In genomic region chr4:125693233-125693632, GRCh38 we compare ENCODE assay signal across 31 cellular contexts.
"Had no signal": no experiment of that assay in that cellular context is flagged by ENCODE, and none has a peak within 500 bp of the region (broad histone marks: within the 10 kb centered on the region; RNA-seq: fewer than 3 reads in every experiment).

No MANE protein-coding gene starts in this region.

- H3K4me1 Mint-ChIP-seq: activated CD4-positive, alpha-beta memory T cell treated with anti-CD3 and anti-CD28 coated beads, Interleukin-2, amount 10 ng/mL, durations not matched to agents 7 days and 5 days; activated CD8-positive, alpha-beta memory T cell treated with anti-CD3 and anti-CD28 coated beads, Interleukin-2, amount 10 ng/mL, durations not matched to agents 7 days and 5 days; activated naive CD4-positive, alpha-beta T cell treated with anti-CD3 and anti-CD28 coated beads, Interleukin-2, amount 10 ng/mL, durations not matched to agents 7 days and 5 days; activated naive CD8-positive, alpha-beta T cell treated with anti-CD3 and anti-CD28 coated beads, Interleukin-2, amount 50 U/mL, for 24 hours had no signal

- H3K4me2 ChIP-seq: PC-9 had no signal

- DNase-seq: activated CD4-positive, alpha-beta memory T cell treated with anti-CD3 and anti-CD28 coated beads, Interleukin-2, amount 10 ng/mL, durations not matched to agents 7 days and 5 days; activated CD4-positive, alpha-beta T cell treated with anti-CD3 and anti-CD28 coated beads for 1 hour; activated CD4-positive, alpha-beta T cell treated with anti-CD3 and anti-CD28 coated beads for 48 hours; activated CD4-positive, CD25-positive, alpha-beta regulatory T cell; activated CD8-positive, alpha-beta memory T cell treated with anti-CD3 and anti-CD28 coated beads for 24 hours; activated CD8-positive, alpha-beta memory T cell treated with anti-CD3 and anti-CD28 coated beads, Interleukin-2, amount 10 ng/mL, durations not matched to agents 7 days and 5 days; activated CD8-positive, alpha-beta memory T cell treated with anti-CD3 and anti-CD28 coated beads, Interleukin-2, amount 50 U/mL, for 48 hours; activated effector memory CD4-positive, alpha-beta T cell treated with Interleukin-2 at 50 U/mL for 16 hours; activated naive CD4-positive, alpha-beta T cell treated with anti-CD3 and anti-CD28 coated beads, Interleukin-2, amount 10 ng/mL, durations not matched to agents 7 days and 5 days; activated naive CD8-positive, alpha-beta T cell treated with anti-CD3 and anti-CD28 coated beads, Interleukin-2, amount 50 U/mL, for 24 hours; activated T-cell treated with anti-CD3 and anti-CD28 coated beads, Interleukin-2, amount 50 U/mL, for 48 hours; anterior cingulate cortex; brain microvascular endothelial cell; central memory CD4-positive, alpha-beta T cell; Karpas-422; KBM-7; NCI-H1436 treated with DMSO at 0.1 percent for 48 hours; NCI-H187; NCI-H2029 treated with DMSO at 0.1 percent for 48 hours; NCI-H2107; NCI-H226; NCI-H510A; NCI-H526 treated with DMSO at 0.1 percent for 48 hours; NCI-H82; PC-9; SIG-M5; T1000; WERI-Rb-1 had no signal

- H3K27ac Mint-ChIP-seq: activated CD4-positive, alpha-beta memory T cell treated with anti-CD3 and anti-CD28 coated beads, Interleukin-2, amount 10 ng/mL, durations not matched to agents 7 days and 5 days; activated CD8-positive, alpha-beta memory T cell treated with anti-CD3 and anti-CD28 coated beads, Interleukin-2, amount 10 ng/mL, durations not matched to agents 7 days and 5 days; activated naive CD4-positive, alpha-beta T cell treated with anti-CD3 and anti-CD28 coated beads, Interleukin-2, amount 10 ng/mL, durations not matched to agents 7 days and 5 days; activated naive CD8-positive, alpha-beta T cell; activated naive CD8-positive, alpha-beta T cell treated with anti-CD3 and anti-CD28 coated beads, Interleukin-2, amount 50 U/mL, for 24 hours had no signal

- H3K4me3 Mint-ChIP-seq: activated CD4-positive, alpha-beta memory T cell treated with anti-CD3 and anti-CD28 coated beads, Interleukin-2, amount 10 ng/mL, durations not matched to agents 7 days and 5 days; activated CD8-positive, alpha-beta memory T cell treated with anti-CD3 and anti-CD28 coated beads, Interleukin-2, amount 10 ng/mL, durations not matched to agents 7 days and 5 days; activated naive CD4-positive, alpha-beta T cell treated with anti-CD3 and anti-CD28 coated beads, Interleukin-2, amount 10 ng/mL, durations not matched to agents 7 days and 5 days; activated naive CD8-positive, alpha-beta T cell; activated naive CD8-positive, alpha-beta T cell treated with anti-CD3 and anti-CD28 coated beads, Interleukin-2, amount 50 U/mL, for 24 hours had no signal

- H3K27ac ChIP-seq: brain microvascular endothelial cell, PC-9, RWPE1, WERI-Rb-1 had no signal

- H3K9me3 Mint-ChIP-seq: activated CD4-positive, alpha-beta memory T cell treated with anti-CD3 and anti-CD28 coated beads, Interleukin-2, amount 10 ng/mL, durations not matched to agents 7 days and 5 days had no signal

- H3K36me3 Mint-ChIP-seq: activated CD8-positive, alpha-beta memory T cell treated with anti-CD3 and anti-CD28 coated beads, Interleukin-2, amount 10 ng/mL, durations not matched to agents 7 days and 5 days; activated naive CD4-positive, alpha-beta T cell treated with anti-CD3 and anti-CD28 coated beads, Interleukin-2, amount 10 ng/mL, durations not matched to agents 7 days and 5 days; activated naive CD8-positive, alpha-beta T cell had no signal

- H3K27me3 ChIP-seq: brain microvascular endothelial cell had no signal

- H2AFZ ChIP-seq: PC-9 had no signal

- H3K27me3 Mint-ChIP-seq: activated CD4-positive, alpha-beta memory T cell treated with anti-CD3 and anti-CD28 coated beads, Interleukin-2, amount 10 ng/mL, durations not matched to agents 7 days and 5 days; activated CD8-positive, alpha-beta memory T cell treated with anti-CD3 and anti-CD28 coated beads, Interleukin-2, amount 10 ng/mL, durations not matched to agents 7 days and 5 days; activated naive CD4-positive, alpha-beta T cell treated with anti-CD3 and anti-CD28 coated beads, Interleukin-2, amount 10 ng/mL, durations not matched to agents 7 days and 5 days; activated naive CD8-positive, alpha-beta T cell; activated naive CD8-positive, alpha-beta T cell treated with anti-CD3 and anti-CD28 coated beads, Interleukin-2, amount 50 U/mL, for 24 hours had no signal

- H3K4me3 ChIP-seq: PC-9 had no signal

- ATAC-seq: activated CD8-positive, alpha-beta memory T cell treated with anti-CD3 and anti-CD28 coated beads, Interleukin-2, amount 10 ng/mL, durations not matched to agents 7 days and 5 days; activated naive CD8-positive, alpha-beta T cell treated with anti-CD3 and anti-CD28 coated beads, Interleukin-2, amount 50 U/mL, for 24 hours; Right ventricle myocardium inferior had no signal

- H3K36me3 ChIP-seq: brain microvascular endothelial cell, WERI-Rb-1 had no signal
